Comparison of ENCODE assay signal across 8 cellular contexts in the genomic region with DNA sequence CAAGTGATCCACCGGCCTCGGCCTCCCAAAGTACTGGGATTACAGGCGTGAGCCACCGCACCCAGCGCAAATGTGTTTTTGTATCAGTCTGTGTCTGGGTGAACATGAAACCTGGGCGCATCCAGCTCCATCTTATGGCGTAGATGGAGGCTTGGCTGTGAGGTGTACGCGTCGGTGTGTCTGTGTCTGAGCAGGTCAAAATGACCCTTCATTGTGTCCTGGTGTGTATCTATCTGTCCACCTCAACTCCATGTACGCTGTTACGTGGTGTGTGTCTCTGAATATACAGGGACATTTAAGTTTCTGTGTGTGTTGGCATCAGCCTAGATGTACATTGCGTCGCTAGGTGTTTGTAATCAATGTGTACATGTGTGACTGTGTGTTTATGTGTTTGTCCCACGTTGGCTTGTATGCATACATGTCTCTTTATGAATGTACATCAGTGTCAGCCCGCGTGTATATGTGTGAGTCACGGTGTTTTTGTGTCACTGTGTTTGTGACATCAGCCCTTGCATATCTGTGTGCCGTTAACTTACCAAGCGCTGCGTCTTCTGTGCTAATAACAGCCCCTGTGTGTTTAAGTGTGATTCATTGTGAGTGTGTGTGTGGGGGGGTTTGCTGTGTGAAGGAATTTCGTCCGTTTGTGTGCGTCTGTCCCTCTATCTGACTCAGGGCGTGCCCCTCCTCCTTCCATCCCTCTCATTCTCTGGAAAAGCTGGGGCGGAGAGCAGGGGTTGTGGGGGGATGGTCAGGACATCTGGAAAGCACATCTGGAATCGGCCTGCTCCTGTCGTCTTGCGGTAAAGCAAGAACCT. TPM values are rescaled to one million over a fixed set of nuclear protein-coding genes. Genes with fewer than 3 reads are reported as not detected.
DNase-seq lines count a peak whose midpoint lies in the region.

No MANE protein-coding gene starts in this region.

- H3K4me3 ChIP-seq in ectodermal cell (ENCODE audit: insufficient read depth, low read depth, low read length), result peak overlapping the region; percentile 34
- H3K4me3 ChIP-seq in mesendoderm (ENCODE audit: low read length), result no peak overlapping the region

- H3K18ac ChIP-seq in mesendoderm (ENCODE audit: low read length), result peak overlapping the region; percentile 20

- peaks cover 28% of the 10 kb centered on the region for H3K4me1 ChIP-seq in ectodermal cell (ENCODE audit: control insufficient read depth, insufficient read depth, low read length)
- peaks cover 8% of the 10 kb centered on the region for H3K4me1 ChIP-seq in mesendoderm (ENCODE audit: control insufficient read depth, low read depth, low read length)

- peak overlapping the region; percentile 44 for H3K4ac ChIP-seq in mesendoderm (ENCODE audit: low read depth, low read length)

- no peaks in the 10 kb centered on the region for H3K9me3 ChIP-seq in ectodermal cell (ENCODE audit: control insufficient read depth, low read length)

- H2BK15ac ChIP-seq in mesendoderm (replicated peaks; ENCODE audit: low read depth), result no peak overlapping the region

- peaks cover 2% of the 10 kb centered on the region for H3K79me1 ChIP-seq in mesendoderm (ENCODE audit: low read length)

- peak overlapping the region; percentile 55 for H2AK5ac ChIP-seq in mesendoderm (ENCODE audit: low read length)

- H2BK5ac ChIP-seq in mesendoderm (ENCODE audit: low read length), result peak overlapping the region; percentile 61

- H3K27ac ChIP-seq in ectodermal cell (ENCODE audit: insufficient read depth, low read depth, low read length, poor library complexity, severe bottlenecking) (peak overlapping the region; percentile 19), mesendoderm (ENCODE audit: low read depth, low read length) (peak overlapping the region; percentile 73)

- H3K79me2 ChIP-seq in mesendoderm (ENCODE audit: control insufficient read depth, insufficient read depth, low read length), result no peaks in the 10 kb centered on the region

- no peak overlapping the region for H4K5ac ChIP-seq in mesendoderm (ENCODE audit: low read length)

- peak; percentile 99 for DNase-seq in HCEC 1CT
- peak; percentile 39 for DNase-seq in activated CD4-positive, CD25-positive, alpha-beta regulatory T cell treated with anti-CD3 and anti-CD28 coated beads, Interleukin-2, amount 50 U/mL, for 72 hours
- peak; percentile 90 for DNase-seq in mesendoderm
- peak; percentile 42 to 49 for DNase-seq in stimulated activated CD8-positive, alpha-beta memory T cell treated with anti-CD3 and anti-CD28 coated beads, Interleukin-7, amount 100 ng/mL, for 4 hours (ENCODE audit: low read depth in 2 of 2)
- DNase-seq in GM19238 (ENCODE audit: insufficient read length, low spot score), result no peak
- no peak for DNase-seq in NCI-H69 (lab: John Stamatoyannopoulos, UW)
- no peak for DNase-seq in hippocampal formation (lab: John Stamatoyannopoulos, UW)

- H3K23ac ChIP-seq in mesendoderm (ENCODE audit: low read length), result no peak overlapping the region

- no peak overlapping the region for H4K8ac ChIP-seq in mesendoderm (ENCODE audit: low read depth, low read length)

- peak overlapping the region; percentile 42 for H3K4me2 ChIP-seq in mesendoderm (ENCODE audit: low read length)

- H3K36me3 ChIP-seq in ectodermal cell (ENCODE audit: control insufficient read depth, insufficient read depth, low read length) (peaks cover 6% of the 10 kb centered on the region), mesendoderm (ENCODE audit: control insufficient read depth, insufficient read depth, low read length) (no peaks in the 10 kb centered on the region)

- no peaks in the 10 kb centered on the region for H3K27me3 ChIP-seq in ectodermal cell (ENCODE audit: control insufficient read depth, insufficient read depth, low read length, poor library complexity, severe bottlenecking)
- no peaks in the 10 kb centered on the region for H3K27me3 ChIP-seq in mesendoderm (ENCODE audit: insufficient read depth, low read length, poor library complexity)

- peak overlapping the region; percentile 90 for H3K56ac ChIP-seq in mesendoderm (ENCODE audit: low read length)

- WGBS in ectodermal cell, 2 experiments, result 61% methylated on average over 29 of the region's 29 CpGs
- no CpG with 5 or more reads among the region's 29 CpGs for WGBS in mesendoderm (ENCODE audit: extremely low coverage, insufficient coverage, low lambda C conversion rate)

- H2BK120ac ChIP-seq in mesendoderm (ENCODE audit: low read depth, low read length), result no peak overlapping the region

- peak overlapping the region; percentile 70 for H3K9ac ChIP-seq in mesendoderm (ENCODE audit: low read length)

RNA-seq across cellular contexts. Expression of gene AXL, which starts 6.4 kb away (rescaled TPM):
- polyA plus RNA-seq in ectodermal cell (2013, experiment 1 of 4), result 35.5 TPM
- 43.3 TPM for polyA plus RNA-seq in ectodermal cell (2013, experiment 2 of 4)
- 31.7 TPM for polyA plus RNA-seq in ectodermal cell (2013, experiment 3 of 4)
- 36.9 TPM for polyA plus RNA-seq in ectodermal cell (2013, experiment 4 of 4)
- 17.2 TPM for polyA plus RNA-seq in mesendoderm (2013, experiment 1 of 2)
- 18.3 TPM for polyA plus RNA-seq in mesendoderm (2013, experiment 2 of 2)

RNA-seq across cellular contexts. Expression of gene CYP2S1, which starts 32.4 kb away (rescaled TPM):
- polyA plus RNA-seq in ectodermal cell (2013, experiment 1 of 4), result 15.3 TPM
- polyA plus RNA-seq in ectodermal cell (2013, experiment 2 of 4), result 18.9 TPM
- polyA plus RNA-seq in ectodermal cell (2013, experiment 3 of 4), result 14.9 TPM
- polyA plus RNA-seq in ectodermal cell (2013, experiment 4 of 4), result 14.8 TPM
- polyA plus RNA-seq in mesendoderm (2013, experiment 1 of 2), result 134 TPM
- polyA plus RNA-seq in mesendoderm (2013, experiment 2 of 2), result 137 TPM

RNA-seq across cellular contexts. Expression of gene HNRNPUL1, which starts 38.7 kb away (rescaled TPM):
- 253 TPM for polyA plus RNA-seq in ectodermal cell (2013, experiment 1 of 4)
- polyA plus RNA-seq in ectodermal cell (2013, experiment 2 of 4), result 257 TPM
- polyA plus RNA-seq in ectodermal cell (2013, experiment 3 of 4), result 199 TPM
- polyA plus RNA-seq in ectodermal cell (2013, experiment 4 of 4), result 224 TPM
- polyA plus RNA-seq in mesendoderm (2013, experiment 1 of 2), result 241 TPM
- 240 TPM for polyA plus RNA-seq in mesendoderm (2013, experiment 2 of 2)

Comparison
In these comparisons a context has a peak if more than half of its experiments do, and no peak if none do; other contexts are left out.
1. DNase-seq: peak in HCEC 1CT (single experiment), activated CD4-positive, CD25-positive, alpha-beta regulatory T cell treated with anti-CD3 and anti-CD28 coated beads, Interleukin-2, amount 50 U/mL, for 72 hours (single experiment), mesendoderm (single experiment) and stimulated activated CD8-positive, alpha-beta memory T cell treated with anti-CD3 and anti-CD28 coated beads, Interleukin-7, amount 100 ng/mL, for 4 hours (2 of 2); none in GM19238 (single experiment), NCI-H69 (single experiment) and hippocampal formation (0 of 2).